16 cellular contexts compared by ENCODE assay signal in the genomic region with DNA sequence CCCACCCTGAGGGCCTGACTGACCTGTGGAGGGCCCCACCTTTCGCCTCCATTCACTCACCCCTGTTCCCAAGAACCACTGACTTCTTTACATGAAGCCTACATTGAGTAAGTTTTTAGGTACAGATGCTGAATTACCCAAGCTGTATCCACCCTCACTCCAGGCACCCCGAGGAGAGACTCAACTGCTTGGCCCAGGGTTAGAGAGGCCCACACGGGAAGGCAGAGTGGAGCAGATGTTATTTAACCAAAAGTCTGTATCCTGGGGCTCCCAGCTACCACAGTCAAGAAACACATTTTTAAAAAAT.
DNase-seq lines count a peak whose midpoint lies in the region; ATAC-seq and TF ChIP-seq lines count a peak whose summit lies in the region.
"Had no signal": no experiment of that assay in that cellular context is flagged by ENCODE, and none has a peak within 500 bp of the region (broad histone marks: within the 10 kb centered on the region; RNA-seq: fewer than 3 reads in every experiment).

No MANE protein-coding gene starts in this region.

- TF ChIP-seq CTCF in HL-60 (IDR thresholded peaks at IDR 0.05; ENCODE audit: insufficient read depth, low read length), result no peak
- TF ChIP-seq CTCF in adrenal gland (IDR thresholded peaks at IDR 0.05), result no peak
- no peak for TF ChIP-seq CTCF in neutrophil (IDR thresholded peaks at IDR 0.05)

- POLR2A ChIA-PET in activated CD4-positive, alpha-beta T cell treated with anti-CD3 and anti-CD28 coated beads for 36 hours (lab: Charles Lee), result interaction anchor here (0.6 to 1.9 kb wide), 2 partner anchors 198 to 358 kb away, joined by 3 to 12 read pairs; no protein-coding TSS in a partner anchor

- intact Hi-C loops in activated CD4-positive, alpha-beta T cell treated with anti-CD3 and anti-CD28 coated beads for 36 hours (cut with DNase I, micrococcal nuclease), result loop anchor here (1.0 to 5.0 kb wide), 4 partner anchors 45 to 347 kb away; a partner anchor contains a TSS
- intact Hi-C loops in adrenal gland (cut with DNase I), result no loop called here

- H3K36me3 ChIP-seq in adrenal gland (replicated peaks in 1 of 2), result no peaks in the 10 kb centered on the region
- H3K36me3 ChIP-seq in neutrophil, result peaks cover 15% of the 10 kb centered on the region
- H3K36me3 ChIP-seq: cardiac muscle cell, transverse colon had no signal

- H3K4me1 ChIP-seq in adrenal gland (replicated peaks in 1 of 2) (peaks cover 13 to 16% of the 10 kb centered on the region in 2 donors), neutrophil (ENCODE audit: control insufficient read depth in 1 of 2, insufficient read depth in 1 of 2, low read depth in 1 of 2, low read length in 1 of 2) (peaks cover 82 to 95% of the 10 kb centered on the region in 2 experiments)

- DNase-seq in activated CD4-positive, alpha-beta T cell treated with anti-CD3 and anti-CD28 coated beads for 36 hours, result no peak
- DNase-seq in activated CD4-positive, alpha-beta T cell treated with anti-CD3 and anti-CD28 coated beads, Interleukin-2, amount 50 U/mL, for 4 hours, result no peak
- DNase-seq in HL-60 (ENCODE audit: low read depth in 1 of 2, low spot score in 1 of 2) (no peak), adrenal gland (no peak), NCI-H526 treated with DMSO at 0.1 percent for 48 hours (lab: John Stamatoyannopoulos, UW) (no peak), NCI-H748 (lab: John Stamatoyannopoulos, UW; ENCODE audit: unreplicated experiment) (no peak), germinal center (ENCODE audit: low spot score) (no peak)
- DNase-seq: activated effector memory CD4-positive, alpha-beta T cell treated with Interleukin-2 at 50 U/mL for 16 hours; NCI-H1436; NCI-H69; SHP77 treated with DMSO at 0.1 percent for 48 hours; transverse colon had no signal

- ATAC-seq in activated CD4-positive, alpha-beta T cell treated with anti-CD3 and anti-CD28 coated beads for 36 hours, result peak; percentile 3
- ATAC-seq: A549 had no signal

- no peaks in the 10 kb centered on the region for H3K27me3 Mint-ChIP-seq in activated CD4-positive, alpha-beta T cell treated with anti-CD3 and anti-CD28 coated beads for 36 hours

- H3K9me3 ChIP-seq in adrenal gland (replicated peaks in 1 of 3) (no peaks in the 10 kb centered on the region), neutrophil (no peaks in the 10 kb centered on the region)
- H3K9me3 ChIP-seq: A549, transverse colon had no signal

- H3K27me3 ChIP-seq in HL-60 (ENCODE audit: insufficient read depth, poor library complexity, severe bottlenecking) (no peaks in the 10 kb centered on the region), adrenal gland (no peaks in the 10 kb centered on the region), neutrophil (no peaks in the 10 kb centered on the region)
- H3K27me3 ChIP-seq: cardiac muscle cell, transverse colon had no signal

- H3K36me3 Mint-ChIP-seq in activated CD4-positive, alpha-beta T cell treated with anti-CD3 and anti-CD28 coated beads for 36 hours (ENCODE audit: low read depth), result peaks cover 44% of the 10 kb centered on the region

- CTCF ChIA-PET in activated CD4-positive, alpha-beta T cell treated with anti-CD3 and anti-CD28 coated beads for 36 hours (lab: Charles Lee), result interaction anchor here (0.8 to 2.4 kb wide), 20 partner anchors 9 to 348 kb away, joined by 3 to 26 read pairs (median 7); a partner anchor contains a TSS

- H3K27ac ChIP-seq in HL-60 (replicated peaks) (peak overlapping the region; percentile 3; the same call in 1 of the 2 replicates), adrenal gland (peak overlapping the region in 3 of 5 donors; percentile 41 to 81 (median 73)), neutrophil (peak overlapping the region; percentile 95)
- H3K27ac ChIP-seq: cardiac muscle cell had no signal

- TF ChIP-seq POLR2A in adrenal gland (IDR thresholded peaks at IDR 0.05), result no peak

- H3K27ac Mint-ChIP-seq in activated CD4-positive, alpha-beta T cell treated with anti-CD3 and anti-CD28 coated beads for 36 hours, result peak overlapping the region; percentile 90

- WGBS in adrenal gland, 4 donors, result 86 to 94% (median 90%) methylated on average over 3 of the region's 3 CpGs

- no peak overlapping the region for H3K4me3 ChIP-seq in HL-60 (replicated peaks; ENCODE audit: insufficient read depth, low read length)
- H3K4me3 ChIP-seq in adrenal gland, result no peak overlapping the region
- peak overlapping the region in 1 of 2 experiments; percentile 5 for H3K4me3 ChIP-seq in neutrophil (ENCODE audit: low read depth in 1 of 2, low read length in 1 of 2)
- H3K4me3 ChIP-seq: A549, cardiac muscle cell, K562, transverse colon had no signal

- H3K4me1 Mint-ChIP-seq in activated CD4-positive, alpha-beta T cell treated with anti-CD3 and anti-CD28 coated beads for 36 hours, result peaks cover 80% of the 10 kb centered on the region

- H3K9me3 Mint-ChIP-seq in activated CD4-positive, alpha-beta T cell treated with anti-CD3 and anti-CD28 coated beads for 36 hours (ENCODE audit: low read depth), result no peaks in the 10 kb centered on the region

- peak overlapping the region; percentile 62 for H3K4me3 Mint-ChIP-seq in activated CD4-positive, alpha-beta T cell treated with anti-CD3 and anti-CD28 coated beads for 36 hours

Comparison
In these comparisons a context has a peak if more than half of its experiments do, and no peak if none do; other contexts are left out.
1. H3K27ac ChIP-seq: peak in every context shown above with its lines; median percentile 95 in neutrophil; 73 in adrenal gland; 3 in HL-60.
2. intact Hi-C loops: an anchor here in activated CD4-positive, alpha-beta T cell treated with anti-CD3 and anti-CD28 coated beads for 36 hours (1.0 to 5.0 kb wide); none called in adrenal gland.